In the genomic region with DNA sequence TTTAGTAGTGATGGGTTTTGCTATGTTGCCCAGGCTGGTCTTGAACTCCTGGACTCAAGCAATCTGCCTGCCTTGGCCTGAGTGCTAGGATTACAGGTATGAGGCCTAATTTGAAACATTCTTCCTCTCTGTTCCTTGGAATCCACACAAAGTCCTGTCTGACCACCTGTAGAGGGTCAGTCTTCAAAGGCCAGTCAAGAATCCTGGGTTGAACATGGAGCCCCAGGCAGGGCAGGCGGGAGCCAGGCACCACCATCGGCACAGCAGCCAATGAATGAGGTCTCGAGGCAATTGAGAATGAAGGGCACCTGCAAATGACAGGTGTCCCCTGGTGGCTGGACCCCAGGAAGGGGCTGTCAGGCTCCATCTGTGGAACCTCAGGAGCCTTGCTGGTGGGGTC, we compare ENCODE assay signal across 28 cellular contexts.
"Had no signal": no experiment of that assay in that cellular context is flagged by ENCODE, and none has a peak within 500 bp of the region (broad histone marks: within the 10 kb centered on the region; RNA-seq: fewer than 3 reads in every experiment).

No MANE protein-coding gene starts in this region.

- H3K27me3 ChIP-seq: neural progenitor cell, ovary, right lobe of liver, sigmoid colon, stomach, thyroid gland, tibial nerve, upper lobe of right lung, uterus had no signal

- H3K36me3 ChIP-seq: neural progenitor cell, ovary, right lobe of liver, sigmoid colon, stomach, thoracic aorta, thyroid gland, tibial nerve, upper lobe of right lung, uterus had no signal

- H3K27ac Mint-ChIP-seq: natural killer cell; nephron; neural progenitor cell; progenitor cell of endocrine pancreas; stimulated activated effector memory CD8-positive, alpha-beta T cell treated with anti-CD3 and anti-CD28 coated beads, Interleukin-12 subunit alpha, Interleukin-12 subunit beta, amount 100 ng/mL, for 72 hours; stimulated activated naive B cell treated with anti-CD40 and anti-IgM and Interleukin-4, amounts not matched to agents 10 μg/mL and 1 μg/mL and 100 μg/mL, for 72 hours; stimulated activated naive CD8-positive, alpha-beta T cell treated with anti-CD3 and anti-CD28 coated beads, Interleukin-15, Interleukin-2, amounts not matched to agents 100 ng/mL and 50 ng/mL, for 24 hours; type B pancreatic cell had no signal

- H3K4me3 ChIP-seq: neural progenitor cell, ovary, psoas muscle, right lobe of liver, sigmoid colon, stomach, thoracic aorta, thyroid gland, tibial nerve, upper lobe of right lung, uterus had no signal

- H3K4me3 Mint-ChIP-seq: natural killer cell; nephron; neural progenitor cell; stimulated activated effector memory CD8-positive, alpha-beta T cell treated with anti-CD3 and anti-CD28 coated beads, Interleukin-12 subunit alpha, Interleukin-12 subunit beta, amount 100 ng/mL, for 72 hours; stimulated activated naive B cell treated with anti-CD40 and anti-IgM and Interleukin-4, amounts not matched to agents 10 μg/mL and 1 μg/mL and 100 μg/mL, for 72 hours; stimulated activated naive CD8-positive, alpha-beta T cell treated with anti-CD3 and anti-CD28 coated beads, Interleukin-15, Interleukin-2, amounts not matched to agents 100 ng/mL and 50 ng/mL, for 24 hours; type B pancreatic cell had no signal

- H3K4me1 ChIP-seq: neural progenitor cell, parathyroid adenoma, psoas muscle, stomach, thyroid gland, tibial nerve, upper lobe of right lung, uterus had no signal

- DNase-seq: natural killer cell; occipital lobe; ovary; posterior cingulate gyrus; psoas muscle; right cardiac atrium; right lobe of liver; sigmoid colon; small intestine; stimulated activated CD4-positive, alpha-beta T cell treated with anti-CD3 and anti-CD28 coated beads, Interleukin-15, amount 100 ng/mL, for 24 hours; stimulated activated CD4-positive, alpha-beta T cell treated with anti-CD3 and anti-CD28 coated beads, Interleukin-2, amount 100 ng/mL, for 24 hours; stimulated activated CD4-positive, alpha-beta T cell treated with anti-CD3 and anti-CD28 coated beads, Interleukin-2, amount 100 ng/mL, for 48 hours; stimulated activated CD4-positive, alpha-beta T cell treated with anti-CD3 and anti-CD28 coated beads, Interleukin-4, amount 100 ng/mL, for 24 hours; stimulated activated naive B cell treated with anti-CD40 and anti-IgM and Interleukin-4, amounts not matched to agents 10 μg/mL and 1 μg/mL and 100 μg/mL, for 72 hours; stimulated activated naive CD4-positive, alpha-beta T cell treated with Interleukin-2 at 50 U/mL for 16 hours; stomach; thyroid gland; upper lobe of right lung; uterus had no signal

- H3K4me2 ChIP-seq: neural progenitor cell had no signal

- H3K27me3 Mint-ChIP-seq: progenitor cell of endocrine pancreas; stimulated activated naive CD8-positive, alpha-beta T cell treated with anti-CD3 and anti-CD28 coated beads, Interleukin-15, Interleukin-2, amounts not matched to agents 100 ng/mL and 50 ng/mL, for 24 hours; type B pancreatic cell had no signal

- H3K36me3 Mint-ChIP-seq: natural killer cell; neural progenitor cell; stimulated activated effector memory CD8-positive, alpha-beta T cell treated with anti-CD3 and anti-CD28 coated beads, Interleukin-12 subunit alpha, Interleukin-12 subunit beta, amount 100 ng/mL, for 72 hours; stimulated activated naive B cell treated with anti-CD40 and anti-IgM and Interleukin-4, amounts not matched to agents 10 μg/mL and 1 μg/mL and 100 μg/mL, for 72 hours; type B pancreatic cell had no signal

- H3K9ac ChIP-seq: neural progenitor cell, parathyroid adenoma had no signal

- H3K9me3 ChIP-seq: ovary, psoas muscle, right lobe of liver, sigmoid colon, stomach, thoracic aorta, thyroid gland, tibial nerve, upper lobe of right lung, uterus had no signal

- H3K4me1 Mint-ChIP-seq: natural killer cell; nephron; stimulated activated naive B cell treated with anti-CD40 and anti-IgM and Interleukin-4, amounts not matched to agents 10 μg/mL and 1 μg/mL and 100 μg/mL, for 72 hours had no signal

- H3K79me2 ChIP-seq: parathyroid adenoma had no signal

- H3K27ac ChIP-seq: neural progenitor cell, ovary, parathyroid adenoma, psoas muscle, right lobe of liver, sigmoid colon, stomach, thoracic aorta, thyroid gland, tibial nerve, upper lobe of right lung, uterus had no signal

- ATAC-seq: natural killer cell; psoas muscle; right cardiac atrium; right lobe of liver; stimulated activated effector memory CD8-positive, alpha-beta T cell treated with anti-CD3 and anti-CD28 coated beads, Interleukin-12 subunit alpha, Interleukin-12 subunit beta, amount 100 ng/mL, for 72 hours; stimulated activated naive B cell treated with anti-CD40 and anti-IgM and Interleukin-4, amounts not matched to agents 10 μg/mL and 1 μg/mL and 100 μg/mL, for 72 hours; upper lobe of right lung had no signal

- H3K9me3 Mint-ChIP-seq: natural killer cell; nephron; neural progenitor cell; stimulated activated effector memory CD8-positive, alpha-beta T cell treated with anti-CD3 and anti-CD28 coated beads, Interleukin-12 subunit alpha, Interleukin-12 subunit beta, amount 100 ng/mL, for 72 hours; stimulated activated naive B cell treated with anti-CD40 and anti-IgM and Interleukin-4, amounts not matched to agents 10 μg/mL and 1 μg/mL and 100 μg/mL, for 72 hours; stimulated activated naive CD8-positive, alpha-beta T cell treated with anti-CD3 and anti-CD28 coated beads, Interleukin-15, Interleukin-2, amounts not matched to agents 100 ng/mL and 50 ng/mL, for 24 hours; type B pancreatic cell had no signal

- H2AFZ ChIP-seq: neural progenitor cell, parathyroid adenoma had no signal
